ENCODE assay signal across 17 cellular contexts in the genomic region with DNA sequence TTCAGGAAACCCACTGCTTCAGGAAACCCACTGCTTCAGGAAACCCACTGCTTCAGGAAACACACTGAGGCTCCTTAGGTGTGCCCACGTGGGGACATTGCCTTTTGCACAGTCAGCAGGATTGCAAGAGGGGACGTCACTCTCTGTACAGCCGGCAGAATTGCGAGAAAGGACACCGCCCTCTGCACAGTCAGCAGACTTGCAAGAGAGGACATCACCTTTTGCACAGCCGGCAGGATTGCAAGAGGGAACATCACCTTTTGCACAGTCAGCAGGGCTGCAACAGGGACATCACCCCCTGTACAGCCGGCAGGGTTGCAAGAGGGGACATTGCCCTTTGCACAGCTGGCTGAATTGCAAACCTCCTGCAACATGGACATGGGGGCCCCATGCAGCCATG.
DNase-seq lines count a peak whose midpoint lies in the region; ATAC-seq, FAIRE-seq and TF ChIP-seq lines count a peak whose summit lies in the region.
"Had no signal": no experiment of that assay in that cellular context is flagged by ENCODE, and none has a peak within 500 bp of the region (broad histone marks: within the 10 kb centered on the region; RNA-seq: fewer than 3 reads in every experiment).

No MANE protein-coding gene starts in this region.

- TF ChIP-seq POLR2A in HepG2 (IDR thresholded peaks at IDR 0.05; ENCODE audit: insufficient read depth in 1 of 2, low read depth in 2 of 2, low read length in 2 of 2) (no peak), right lobe of liver (IDR thresholded peaks at IDR 0.05) (no peak)

- DNase-seq in HepG2 (ENCODE audit: low spot score), result no peak
- no peak for DNase-seq in right lobe of liver
- no peak for DNase-seq in astrocyte (ENCODE audit: low read depth)
- peak; percentile 66 for DNase-seq in posterior vena cava (ENCODE audit: low spot score)
- DNase-seq in hepatic stellate cell (ENCODE audit: low spot score), result no peak
- no peak for DNase-seq in amygdala (lab: John Stamatoyannopoulos, UW)
- no peak for DNase-seq in GM19240 (ENCODE audit: insufficient read length, low spot score)
- DNase-seq: 8988T; Calu3; CD8-positive, alpha-beta T cell; DMS79 treated with DMSO at 0.1 percent for 48 hours; GF-D8; GM23248; HCEC 1CT had no signal

- no peaks in the 10 kb centered on the region for H3K79me2 ChIP-seq in HepG2 (ENCODE audit: insufficient read depth, low read length)
- no peaks in the 10 kb centered on the region for H3K79me2 ChIP-seq in astrocyte (ENCODE audit: insufficient read depth, low read length)

- in situ Hi-C loops in HepG2 (cut with HindIII; ENCODE audit: extremely low pct_ligation_motif_present, low pct_unique_long_range_greater_than_20kb), result no loop called here

- no peaks in the 10 kb centered on the region for H3K36me3 Mint-ChIP-seq in astrocyte (ENCODE audit: low read depth, unreplicated experiment)
- H3K36me3 Mint-ChIP-seq: CD8-positive, alpha-beta T cell had no signal

- H3K4me1 ChIP-seq in HepG2 (ENCODE audit: insufficient read depth, low read length) (no peaks in the 10 kb centered on the region), right lobe of liver (no peaks in the 10 kb centered on the region), astrocyte (ENCODE audit: insufficient read depth, low read length) (no peaks in the 10 kb centered on the region)

- H3K27ac ChIP-seq in HepG2 (ENCODE audit: extremely low read length, insufficient read depth, low read length), result no peak overlapping the region
- no peak overlapping the region for H3K27ac ChIP-seq in right lobe of liver
- H3K27ac ChIP-seq in astrocyte (ENCODE audit: low read depth, low read length), result no peak overlapping the region
- H3K27ac ChIP-seq: BLaER1 treated with 17β-estradiol and CSF1 and Interleukin-3, amounts not matched to agents 10 nM and 100 nM; GM23248 had no signal

- TF ChIP-seq CTCF in HepG2 (CRISPR knock-in tag; IDR thresholded peaks at IDR 0.05) (no peak), right lobe of liver (IDR thresholded peaks at IDR 0.05) (no peak), astrocyte (IDR thresholded peaks at IDR 0.05; ENCODE audit: insufficient read depth, low read depth, low read length) (no peak)

- H3K9ac ChIP-seq in HepG2 (ENCODE audit: insufficient read depth, low read depth, low read length) (no peak overlapping the region), astrocyte (ENCODE audit: low read length) (no peak overlapping the region)
- H3K9ac ChIP-seq: BLaER1 treated with 17β-estradiol and CSF1 and Interleukin-3, amounts not matched to agents 10 nM and 100 nM; GM23248 had no signal

- CTCF ChIA-PET in HepG2 (lab: Yijun Ruan, JAX; ENCODE audit: low intra/inter-chr PET ratio, low total read pairs), result no interaction called here

- peaks cover 5% of the 10 kb centered on the region for H3K9me3 Mint-ChIP-seq in astrocyte (ENCODE audit: unreplicated experiment)
- H3K9me3 Mint-ChIP-seq: CD8-positive, alpha-beta T cell had no signal

- WGBS in HepG2 (ENCODE audit: low lambda C conversion rate), result no CpG with 5 or more reads among the region's 7 CpGs
- 5% methylated on average over 2 of the region's 7 CpGs for WGBS in right lobe of liver (ENCODE audit: insufficient coverage, low coverage, low lambda C conversion rate, missing lambda C conversion rate)

- H3K9me3 ChIP-seq in HepG2 (ENCODE audit: low read length) (no peaks in the 10 kb centered on the region), right lobe of liver (no peaks in the 10 kb centered on the region), astrocyte (ENCODE audit: insufficient read depth, low read depth, low read length) (peaks cover 7% of the 10 kb centered on the region)

- TF ChIP-seq EP300 in HepG2 (IDR thresholded peaks at IDR 0.05; ENCODE audit: low read depth in 2 of 2, low read length in 2 of 2) (no peak), HepG2 (CRISPR knock-in tag; IDR thresholded peaks at IDR 0.05; ENCODE audit: borderline replicate concordance) (no peak)

- FAIRE-seq in HepG2 (lab: Jason Lieb, UNC) (no peak), astrocyte (lab: Jason Lieb, UNC) (no peak)
- FAIRE-seq: H54 had no signal

- H4K20me1 ChIP-seq in HepG2 (ENCODE audit: insufficient read depth, low read length) (no peaks in the 10 kb centered on the region), astrocyte (ENCODE audit: insufficient read depth, low read length) (no peaks in the 10 kb centered on the region)
- H4K20me1 ChIP-seq: BLaER1 treated with 17β-estradiol and CSF1 and Interleukin-3, amounts not matched to agents 10 nM and 100 nM had no signal

- intact Hi-C loops in HepG2 (cut with micrococcal nuclease; ENCODE audit: unreplicated experiment) (no loop called here), right lobe of liver (cut with DNase I) (no loop called here), posterior vena cava (cut with DNase I) (no loop called here)

- H3K27ac Mint-ChIP-seq in astrocyte (ENCODE audit: unreplicated experiment), result no peak overlapping the region
- H3K27ac Mint-ChIP-seq: B cell; CD8-positive, alpha-beta T cell had no signal

- H3K36me3 ChIP-seq in HepG2 (replicated peaks in 1 of 2; ENCODE audit: control insufficient read depth in 1 of 2, insufficient read depth in 2 of 2, low read length in 2 of 2) (no peaks in the 10 kb centered on the region), right lobe of liver (no peaks in the 10 kb centered on the region), astrocyte (ENCODE audit: insufficient read depth, low read length) (no peaks in the 10 kb centered on the region)
- H3K36me3 ChIP-seq: BLaER1 treated with 17β-estradiol and CSF1 and Interleukin-3, amounts not matched to agents 10 nM and 100 nM had no signal

- POLR2A ChIA-PET in HepG2 (lab: Yijun Ruan, JAX), result no interaction called here

- peaks cover 2 to 12% of the 10 kb centered on the region in 2 experiments; a peak in 3 of 5 replicates for H3K27me3 ChIP-seq in HepG2 (ENCODE audit: control insufficient read depth in 1 of 2, insufficient read depth in 2 of 2, low read length in 2 of 2)
- H3K27me3 ChIP-seq in right lobe of liver, result no peaks in the 10 kb centered on the region
- H3K27me3 ChIP-seq in astrocyte (ENCODE audit: insufficient read depth, low read length), result no peaks in the 10 kb centered on the region
- H3K27me3 ChIP-seq: BLaER1 treated with 17β-estradiol and CSF1 and Interleukin-3, amounts not matched to agents 10 nM and 100 nM had no signal

- no peaks in the 10 kb centered on the region for H3K27me3 Mint-ChIP-seq in astrocyte (ENCODE audit: low read depth, unreplicated experiment)

- no peak overlapping the region for H2AFZ ChIP-seq in HepG2 (ENCODE audit: low read length)
- H2AFZ ChIP-seq in astrocyte (ENCODE audit: low read depth, low read length), result peak overlapping the region; percentile 4
- H2AFZ ChIP-seq: GM23248 had no signal

- H3K4me2 ChIP-seq in HepG2 (ENCODE audit: low read depth, low read length) (no peak overlapping the region), astrocyte (ENCODE audit: low read length) (no peak overlapping the region)

- H3K4me3 Mint-ChIP-seq in astrocyte (ENCODE audit: unreplicated experiment), result no peak overlapping the region
- H3K4me3 Mint-ChIP-seq: B cell; CD8-positive, alpha-beta T cell had no signal

- ATAC-seq in HepG2 (no peak), right lobe of liver (no peak)
- ATAC-seq: CD8-positive, alpha-beta T cell had no signal

- TF ChIP-seq RAD21 in HepG2 (CRISPR knock-in tag; IDR thresholded peaks at IDR 0.05), result no peak

- no peaks in the 10 kb centered on the region for H3K4me1 Mint-ChIP-seq in astrocyte (ENCODE audit: low read depth, unreplicated experiment)
- H3K4me1 Mint-ChIP-seq: B cell had no signal

- H3K4me3 ChIP-seq in HepG2 (replicated peaks in 1 of 3; ENCODE audit: insufficient read depth in 1 of 3, low read depth in 2 of 3, low read length in 3 of 3), result no peak overlapping the region
- no peak overlapping the region for H3K4me3 ChIP-seq in right lobe of liver
- no peak overlapping the region for H3K4me3 ChIP-seq in astrocyte (ENCODE audit: insufficient read depth, low read depth, low read length)
- H3K4me3 ChIP-seq: BLaER1 treated with 17β-estradiol and CSF1 and Interleukin-3, amounts not matched to agents 10 nM and 100 nM; GM23248 had no signal

- no TSS peak for BruUV-seq in HepG2 (replicated peaks; lab: Mats Ljungman, UMichigan)

TF ChIP-seq in HepG2, 621 proteins besides CTCF, POLR2A, EP300 and RAD21:
- TF ChIP-seq MAFK (conservative IDR thresholded peaks at IDR 0.05 in 1 of 2, IDR thresholded peaks at IDR 0.05 in 1 of 2; ENCODE audit: low read length in 2 of 2), result peak; percentile 69 to 90; a peak in 3 of 4 replicates
- peak; percentile 88 for TF ChIP-seq MAFF (IDR thresholded peaks at IDR 0.05; ENCODE audit: low read depth, low read length)
- TF ChIP-seq ZIK1 (CRISPR knock-in tag; IDR thresholded peaks at IDR 0.05; ENCODE audit: borderline replicate concordance, low read depth), result no peak
- TF ChIP-seq, protein P1, sequence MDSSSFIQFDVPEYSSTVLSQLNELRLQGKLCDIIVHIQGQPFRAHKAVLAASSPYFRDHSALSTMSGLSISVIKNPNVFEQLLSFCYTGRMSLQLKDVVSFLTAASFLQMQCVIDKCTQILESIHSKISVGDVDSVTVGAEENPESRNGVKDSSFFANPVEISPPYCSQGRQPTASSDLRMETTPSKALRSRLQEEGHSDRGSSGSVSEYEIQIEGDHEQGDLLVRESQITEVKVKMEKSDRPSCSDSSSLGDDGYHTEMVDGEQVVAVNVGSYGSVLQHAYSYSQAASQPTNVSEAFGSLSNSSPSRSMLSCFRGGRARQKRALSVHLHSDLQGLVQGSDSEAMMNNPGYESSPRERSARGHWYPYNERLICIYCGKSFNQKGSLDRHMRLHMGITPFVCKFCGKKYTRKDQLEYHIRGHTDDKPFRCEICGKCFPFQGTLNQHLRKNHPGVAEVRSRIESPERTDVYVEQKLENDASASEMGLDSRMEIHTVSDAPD (CRISPR knock-in tag; IDR thresholded peaks at IDR 0.05), result no peak
- no peak for TF ChIP-seq GATA4 (IDR thresholded peaks at IDR 0.05; ENCODE audit: borderline replicate concordance, low read depth)
- no peak for TF ChIP-seq ZNF563 (CRISPR knock-in tag; IDR thresholded peaks at IDR 0.05)
